ENCODE assay signal across 20 cellular contexts in the genomic region with DNA sequence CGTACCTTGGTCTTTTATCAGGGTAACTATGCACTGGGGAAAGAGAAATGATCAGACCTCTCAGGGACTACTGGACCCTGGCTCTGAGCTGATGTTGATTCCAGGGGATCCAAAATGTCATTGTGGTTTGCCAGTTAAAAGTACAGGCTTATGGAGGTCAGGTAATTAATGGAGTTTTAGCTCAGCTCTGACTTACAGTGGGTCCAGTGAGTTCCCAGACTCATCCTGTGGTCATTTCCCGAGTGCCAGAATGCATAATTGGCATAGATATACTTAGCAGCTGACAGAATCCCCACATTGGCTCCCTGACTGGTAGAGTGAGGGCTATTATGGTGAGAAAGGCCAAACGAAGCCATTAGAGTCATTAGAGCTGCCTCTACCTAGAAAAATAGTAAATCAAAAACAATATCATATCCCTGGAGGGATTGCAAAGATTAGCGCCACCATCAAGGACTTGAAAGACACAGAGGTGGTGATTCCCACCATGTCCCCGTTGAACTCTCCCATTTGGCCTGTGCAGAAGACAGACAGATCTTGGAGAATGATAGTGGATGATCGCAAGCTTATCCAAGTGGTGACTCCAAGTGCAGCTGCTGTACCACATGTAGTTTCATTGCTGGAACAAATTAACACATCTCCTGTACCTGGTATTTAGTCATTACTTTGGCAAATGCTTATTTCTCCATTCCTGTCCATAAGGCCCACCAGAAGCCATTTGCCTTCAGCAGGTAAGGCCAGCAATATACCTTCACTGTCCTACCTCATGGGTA.
"Had no signal": no experiment of that assay in that cellular context is flagged by ENCODE, and none has a peak within 500 bp of the region (broad histone marks: within the 10 kb centered on the region; RNA-seq: fewer than 3 reads in every experiment).

No MANE protein-coding gene starts in this region.

- DNase-seq: activated CD4-positive, alpha-beta T cell treated with anti-CD3 and anti-CD28 coated beads, Interleukin-2, amount 10 ng/mL, durations not matched to agents 24 days and 14 days; activated CD8-positive, alpha-beta T cell treated with anti-CD3 and anti-CD28 coated beads for 36 hours; activated naive CD4-positive, alpha-beta T cell treated with Interleukin-2 at 50 U/mL for 16 hours; activated naive CD8-positive, alpha-beta T cell treated with anti-CD3 and anti-CD28 coated beads, Interleukin-2, amount 10 ng/mL, durations not matched to agents 7 days and 5 days; activated T-cell treated with anti-CD3 and anti-CD28 coated beads, Interleukin-2, amount 50 U/mL, for 1 hour; effector CD8-positive, alpha-beta T cell; immature natural killer cell; kidney glomerular epithelial cell; left ventricle myocardium superior; naive B cell; ovary; right lobe of liver; stimulated activated CD4-positive, alpha-beta T cell treated with anti-CD3 and anti-CD28 coated beads, Interleukin-4, amount 100 ng/mL, for 24 hours; stomach; T1000; upper lobe of left lung had no signal

- H3K4me1 ChIP-seq: right lobe of liver, stomach, upper lobe of left lung had no signal

- H3K4me2 ChIP-seq: neural progenitor cell had no signal

- ATAC-seq: activated CD8-positive, alpha-beta T cell treated with anti-CD3 and anti-CD28 coated beads for 36 hours; activated T-helper 17 cell treated with anti-CD3 and anti-CD28 coated beads, Interleukin-2, amount 50 U/mL, for 72 hours; esophagus mucosa; left ventricle myocardium superior; right lobe of liver; stimulated activated effector memory CD8-positive, alpha-beta T cell treated with anti-CD3 and anti-CD28 coated beads, Interleukin-12 subunit alpha, Interleukin-12 subunit beta, amount 100 ng/mL, for 72 hours had no signal

- H3K36me3 ChIP-seq: neural progenitor cell, ovary, right lobe of liver, stomach, upper lobe of left lung had no signal

- H2AFZ ChIP-seq: neural progenitor cell had no signal

- H3K27me3 ChIP-seq: neural progenitor cell, ovary, right lobe of liver, stomach, upper lobe of left lung had no signal

- H3K9ac ChIP-seq: neural progenitor cell had no signal

- H3K4me3 ChIP-seq: neural progenitor cell, ovary, right lobe of liver, stomach, upper lobe of left lung had no signal

- H3K9me3 ChIP-seq: ovary, right lobe of liver, stomach, upper lobe of left lung had no signal

- H3K27ac ChIP-seq: neural progenitor cell, ovary, right lobe of liver, stomach, upper lobe of left lung had no signal
